26 cellular contexts compared by ENCODE assay signal in the genomic region with DNA sequence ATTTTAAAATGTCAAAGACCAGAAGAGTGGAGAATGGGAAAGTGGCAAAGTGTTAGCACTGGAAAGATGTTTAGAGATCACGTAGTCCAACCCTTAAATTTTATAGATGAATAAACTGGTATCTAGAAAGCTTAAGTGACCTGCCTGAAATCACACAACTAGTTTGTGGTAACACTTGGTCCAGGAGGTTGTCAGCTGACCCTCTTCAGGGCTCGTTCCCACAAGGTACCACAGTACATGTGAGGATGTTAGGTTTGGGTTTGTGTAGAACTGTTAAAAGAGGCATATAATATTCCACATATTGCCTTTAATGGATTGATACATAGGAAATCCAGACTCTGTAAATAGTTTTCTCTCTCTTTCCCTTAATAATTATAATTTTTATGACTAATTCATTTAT. TPM values are rescaled to one million over a fixed set of nuclear protein-coding genes. Genes with fewer than 3 reads are reported as not detected.
DNase-seq lines count a peak whose midpoint lies in the region; ATAC-seq, FAIRE-seq and TF ChIP-seq lines count a peak whose summit lies in the region.
"Had no signal": no experiment of that assay in that cellular context is flagged by ENCODE, and none has a peak within 500 bp of the region (broad histone marks: within the 10 kb centered on the region; RNA-seq: fewer than 3 reads in every experiment).

No MANE protein-coding gene starts in this region.

- DNase-seq in HepG2 (ENCODE audit: low spot score) (no peak), right lobe of liver (no peak), esophagus muscularis mucosa (ENCODE audit: extremely low spot score) (no peak), GM10248 (ENCODE audit: extremely low spot score) (no peak), omental fat pad (ENCODE audit: low spot score) (no peak)
- DNase-seq: 8988T; ACHN; BE2C; C1 segment of cervical spinal cord; CD4-positive, alpha-beta memory T cell; CD4-positive, CD25-positive, alpha-beta regulatory T cell; CD8-positive, alpha-beta memory T cell; COR-L47; DMS 273 treated with DMSO at 0.1 percent for 48 hours; DMS153; DMS53; DMS79; DND-41; EL; GDM1 had no signal

- POLR2A ChIA-PET in HepG2 (lab: Yijun Ruan, JAX), result interaction anchor here (1.0 to 1.4 kb wide), 4 partner anchors 8 to 49 kb away, joined by 4 to 5 read pairs (median 5); no protein-coding TSS in a partner anchor
- POLR2A ChIA-PET in GM10248 (lab: Yijun Ruan, JAX), result no interaction called here

- H3K4me1 ChIP-seq in HepG2 (ENCODE audit: insufficient read depth, low read length) (peaks cover 76% of the 10 kb centered on the region), right lobe of liver (peaks cover 0 to 34% (median 9%) of the 10 kb centered on the region in 4 donors), esophagus muscularis mucosa (peaks cover 0 to 3% (median 0%) of the 10 kb centered on the region in 4 donors)
- H3K4me1 ChIP-seq: BE2C, BLaER1 had no signal

- TF ChIP-seq POLR2A in HepG2 (IDR thresholded peaks at IDR 0.05; ENCODE audit: insufficient read depth in 1 of 2, low read depth in 2 of 2, low read length in 2 of 2) (no peak), right lobe of liver (IDR thresholded peaks at IDR 0.05) (no peak), esophagus muscularis mucosa (IDR thresholded peaks at IDR 0.05; ENCODE audit: low read depth) (no peak)

- WGBS in HepG2 (ENCODE audit: low lambda C conversion rate), result 32% methylated on average over 2 of the region's 2 CpGs
- 21% methylated on average over 2 of the region's 2 CpGs for WGBS in right lobe of liver (ENCODE audit: insufficient coverage, low coverage, low lambda C conversion rate, missing lambda C conversion rate)
- 90% methylated on average over 2 of the region's 2 CpGs for WGBS in esophagus muscularis mucosa

- CTCF ChIA-PET in HepG2 (lab: Yijun Ruan, JAX; ENCODE audit: low intra/inter-chr PET ratio, low total read pairs), result no interaction called here
- CTCF ChIA-PET in GM10248 (lab: Yijun Ruan, JAX), result interaction anchor here (0.7 kb wide), 1 partner anchor 12 kb away, joined by 3 read pairs; no protein-coding TSS in a partner anchor

- H3K27ac ChIP-seq in HepG2 (ENCODE audit: extremely low read length, insufficient read depth, low read length) (no peak overlapping the region), right lobe of liver (peak overlapping the region; percentile 72 to 87 (median 81)), esophagus muscularis mucosa (replicated peaks in 1 of 4) (no peak overlapping the region)
- H3K27ac ChIP-seq: BLaER1 had no signal

- no peak for ATAC-seq in HepG2
- ATAC-seq in right lobe of liver, result peak in 2 of 4 donors; percentile 3 to 4
- ATAC-seq in omental fat pad (ENCODE audit: low FRiP score), result no peak

- no peaks in the 10 kb centered on the region; a peak in 1 of 5 replicates for H3K27me3 ChIP-seq in HepG2 (ENCODE audit: control insufficient read depth in 1 of 2, insufficient read depth in 2 of 2, low read length in 2 of 2)
- no peaks in the 10 kb centered on the region for H3K27me3 ChIP-seq in right lobe of liver
- H3K27me3 ChIP-seq in esophagus muscularis mucosa, result no peaks in the 10 kb centered on the region
- H3K27me3 ChIP-seq: BE2C, BLaER1 had no signal

- H3K9me3 ChIP-seq in HepG2 (ENCODE audit: low read length) (no peaks in the 10 kb centered on the region), right lobe of liver (no peaks in the 10 kb centered on the region), esophagus muscularis mucosa (no peaks in the 10 kb centered on the region)
- H3K9me3 ChIP-seq: BE2C, BLaER1 had no signal

- TF ChIP-seq RAD21 in HepG2 (CRISPR knock-in tag; IDR thresholded peaks at IDR 0.05), result no peak

- H4K20me1 ChIP-seq in HepG2 (ENCODE audit: insufficient read depth, low read length), result peaks cover 32% of the 10 kb centered on the region; the same call in 1 of the 2 replicates
- H4K20me1 ChIP-seq: BLaER1 had no signal

- H3K9ac ChIP-seq in HepG2 (ENCODE audit: insufficient read depth, low read depth, low read length), result peak overlapping the region; percentile 76
- H3K9ac ChIP-seq: BLaER1 had no signal

- peak overlapping the region; percentile 97 for H3K4me2 ChIP-seq in HepG2 (ENCODE audit: low read depth, low read length)
- H3K4me2 ChIP-seq: BLaER1 had no signal

- BruUV-seq in HepG2 (replicated peaks; lab: Mats Ljungman, UMichigan), result no TSS peak

- H2AFZ ChIP-seq in HepG2 (ENCODE audit: low read length), result no peak overlapping the region

- TF ChIP-seq CTCF in HepG2 (CRISPR knock-in tag; IDR thresholded peaks at IDR 0.05), result no peak
- TF ChIP-seq CTCF in right lobe of liver (IDR thresholded peaks at IDR 0.05), result no peak
- TF ChIP-seq CTCF in esophagus muscularis mucosa (IDR thresholded peaks at IDR 0.05), result no peak
- no peak for TF ChIP-seq CTCF in GM10248 (IDR thresholded peaks at IDR 0.05; ENCODE audit: control extremely low read depth, extremely low read depth, low read depth, missing control alignments)
- TF ChIP-seq CTCF in omental fat pad (IDR thresholded peaks at IDR 0.05), result no peak

- H3K4me3 ChIP-seq in HepG2 (replicated peaks in 1 of 3; ENCODE audit: insufficient read depth in 1 of 3, low read depth in 2 of 3, low read length in 3 of 3) (peak overlapping the region; percentile 65 to 80 (median 74)), right lobe of liver (peak overlapping the region; percentile 36 to 60 (median 56)), esophagus muscularis mucosa (no peak overlapping the region)
- H3K4me3 ChIP-seq: BLaER1 had no signal

- peaks cover 77% of the 10 kb centered on the region for H3K79me2 ChIP-seq in HepG2 (ENCODE audit: insufficient read depth, low read length)

- TF ChIP-seq EP300 in HepG2 (IDR thresholded peaks at IDR 0.05; ENCODE audit: low read depth in 2 of 2, low read length in 2 of 2), result no peak
- no peak for TF ChIP-seq EP300 in HepG2 (CRISPR knock-in tag; IDR thresholded peaks at IDR 0.05; ENCODE audit: borderline replicate concordance)
- no peak for TF ChIP-seq EP300 in esophagus muscularis mucosa (IDR thresholded peaks at IDR 0.05)

- in situ Hi-C loops in HepG2 (cut with HindIII; ENCODE audit: extremely low pct_ligation_motif_present, low pct_unique_long_range_greater_than_20kb), result no loop called here

- H3K36me3 ChIP-seq in HepG2 (replicated peaks in 1 of 2; ENCODE audit: control insufficient read depth in 1 of 2, insufficient read depth in 2 of 2, low read length in 2 of 2) (peaks cover 14 to 31% of the 10 kb centered on the region in 2 experiments), right lobe of liver (peaks cover 0 to 16% (median 8%) of the 10 kb centered on the region in 4 donors), esophagus muscularis mucosa (peaks cover 0 to 11% (median 0%) of the 10 kb centered on the region in 4 donors)
- H3K36me3 ChIP-seq: BE2C, BLaER1 had no signal

- intact Hi-C loops in HepG2 (cut with micrococcal nuclease; ENCODE audit: unreplicated experiment) (loop anchor here (5.0 kb wide), 1 partner anchor 150 kb away; no protein-coding TSS in a partner anchor), right lobe of liver (cut with DNase I) (no loop called here), esophagus muscularis mucosa (cut with DNase I) (no loop called here)

- no peak for FAIRE-seq in HepG2 (lab: Jason Lieb, UNC)
- FAIRE-seq: A204.1, GM12891, GM19239 had no signal

TF ChIP-seq in HepG2, 621 proteins besides CTCF, POLR2A, EP300 and RAD21:
- TF ChIP-seq ZNF703 (CRISPR knock-in tag; IDR thresholded peaks at IDR 0.05; ENCODE audit: borderline replicate concordance), result no peak
- TF ChIP-seq ZNF317 (CRISPR knock-in tag; IDR thresholded peaks at IDR 0.05), result peak; percentile 93
- peak; percentile 7; the same call in 1 of the 2 replicates for TF ChIP-seq RBFOX2 (IDR thresholded peaks at IDR 0.05; ENCODE audit: low read depth, low read length)
TF ChIP-seq in HepG2: peak in this region for 2.

RNA-seq across cellular contexts. Expression of gene ENPP1, which starts 39.1 kb away (rescaled TPM):
- total RNA-seq in HepG2 (2016; rRNA removed; fragmentation: Illumina TruSeq; extraction: Trizol) (45.8 and 56.5 TPM in 2 replicates), right lobe of liver (10 to 100 TPM; 27.5 to 61.6 (median 45.6) TPM), esophagus muscularis mucosa (10 to 100 TPM in 3 of 4 donors, 1 to 10 TPM in 1; 7.9 to 35.2 (median 19.2) TPM), omental fat pad (10 to 100 TPM; 10.9 to 60.8 (median 19.3) TPM)
- total RNA-seq in HepG2 (2016; cell fraction: cytosol; rRNA removed; fragmentation: Illumina TruSeq; extraction: Trizol; ENCODE audit: low read depth), result 10.1 and 11.5 TPM in 2 replicates
- 42.4 and 56.4 TPM in 2 replicates for total RNA-seq in HepG2 (2016; cell fraction: insoluble cytoplasmic fraction; rRNA removed; fragmentation: Illumina TruSeq; extraction: Trizol)
- 25.5 and 30.0 TPM in 2 replicates for total RNA-seq in HepG2 (2016; cell fraction: membrane; rRNA removed; fragmentation: Illumina TruSeq; extraction: Trizol)
- 64.8 and 75.0 TPM in 2 replicates for total RNA-seq in HepG2 (2016; cell fraction: nucleus; rRNA removed; fragmentation: Illumina TruSeq; extraction: Trizol)
- polyA plus RNA-seq in HepG2 (2011; rRNA removed), result 108 and 160 TPM in 2 replicates
- 44.8 and 69.4 TPM in 2 replicates for polyA plus RNA-seq in HepG2 (2011; cell fraction: cytosol; rRNA removed)
- 68.4 and 74.0 TPM in 2 replicates for polyA plus RNA-seq in HepG2 (2011; cell fraction: nucleus; rRNA removed)
- polyA plus RNA-seq in HepG2 (2012), result 78.0 and 114 TPM in 2 replicates
- polyA plus RNA-seq in HepG2 (2016; cell fraction: cytosol; fragmentation: Illumina TruSeq; extraction: Trizol; ENCODE audit: low read depth), result 4.9 and 5.0 TPM in 2 replicates
- polyA plus RNA-seq in HepG2 (2016; cell fraction: insoluble cytoplasmic fraction; fragmentation: Illumina TruSeq; extraction: Trizol; ENCODE audit: low read depth), result 31.1 and 31.2 TPM in 2 replicates
- 16.0 and 17.5 TPM in 2 replicates for polyA plus RNA-seq in HepG2 (2016; cell fraction: membrane; fragmentation: Illumina TruSeq; extraction: Trizol; ENCODE audit: low read depth)
- polyA plus RNA-seq in HepG2 (2016; cell fraction: nucleus; fragmentation: Illumina TruSeq; extraction: Trizol; ENCODE audit: insufficient read depth, low read depth), result 60.5 and 63.3 TPM in 2 replicates
- 0.54 and 87.5 TPM in 2 replicates for polyA minus RNA-seq in HepG2 (2011; rRNA and poly(A)+ RNA removed; ENCODE audit: low replicate concordance)
- 133 and 175 TPM in 2 replicates for polyA minus RNA-seq in HepG2 (2011; cell fraction: cytosol; rRNA and poly(A)+ RNA removed)
- polyA minus RNA-seq in HepG2 (2011; cell fraction: nucleus; rRNA and poly(A)+ RNA removed), result 269 and 305 TPM in 2 replicates
- total RNA-seq: CD4-positive, CD25-positive, alpha-beta regulatory T cell; G401 had no signal
- polyA plus RNA-seq: CD14-positive monocyte had no signal

Comparison
In these comparisons a context has a peak if more than half of its experiments do, and no peak if none do; other contexts are left out.
1. H3K27ac ChIP-seq: peak in right lobe of liver (3 of 3); none in HepG2 (single experiment) and esophagus muscularis mucosa (0 of 4).
2. H3K4me3 ChIP-seq: peak in HepG2 (3 of 3) and right lobe of liver (3 of 3); none in esophagus muscularis mucosa (0 of 4).